ENCODE assay signal across 8 cellular contexts in genomic region chr3:107697348-107697747, GRCh38.
DNase-seq lines count a peak whose midpoint lies in the region; ATAC-seq, FAIRE-seq and TF ChIP-seq lines count a peak whose summit lies in the region.
"Not testable (repeated sequence)": the region's sequence is repeated elsewhere in the genome, so short reads cannot be mapped to it uniquely, and the experiment has no call there.

No MANE protein-coding gene starts in this region.

- WGBS in K562 (ENCODE audit: insufficient coverage, low coverage, missing lambda C conversion rate): 17% methylated on average over 1 of the region's 6 CpGs
- WGBS in esophagus muscularis mucosa: 73% methylated on average over 5 of the region's 6 CpGs

- H3K9ac ChIP-seq in KMS-11: peak overlapping the region; percentile 80; the same call in 1 of the 2 replicates
- not testable (repeated sequence) for H3K9ac ChIP-seq in K562 (ENCODE audit: insufficient read depth in 1 of 2, low read depth in 2 of 2, low read length in 2 of 2); kidney (ENCODE audit: low read length in 2 of 2); neural progenitor cell

- not testable (repeated sequence) for ATAC-seq in K562; thoracic aorta (ENCODE audit: insufficient number of reproducible peaks, low FRiP score, low read depth)

- H3K9me3 Mint-ChIP-seq in CD4-positive, alpha-beta memory T cell; activated CD4-positive, alpha-beta memory T cell treated with anti-CD3 and anti-CD28 coated beads for 36 hours: not testable (repeated sequence)
- peaks cover 12% of the 10 kb centered on the region for H3K9me3 Mint-ChIP-seq in neural progenitor cell

- H3F3A ChIP-seq in neural progenitor cell (ENCODE audit: low read depth): not testable (repeated sequence)

- not testable (repeated sequence) for H4K20me1 ChIP-seq in KMS-11 (ENCODE audit: insufficient read depth); K562 (replicated peaks; ENCODE audit: control insufficient read depth, insufficient read depth, low read length)
- peaks cover 12% of the 10 kb centered on the region for H4K20me1 ChIP-seq in neural progenitor cell (ENCODE audit: low read depth)

- not testable (repeated sequence) for H3K4me2 ChIP-seq in KMS-11; K562 (ENCODE audit: insufficient read depth, low read length)
- peak overlapping the region; percentile 72 for H3K4me2 ChIP-seq in neural progenitor cell

- not testable (repeated sequence) for FAIRE-seq in K562 (lab: Jason Lieb, UNC); kidney (lab: Jason Lieb, UNC)

- peaks cover 14 to 26% (median 22%) of the 10 kb centered on the region in 4 donors for H3K4me1 Mint-ChIP-seq in CD4-positive, alpha-beta memory T cell
- H3K4me1 Mint-ChIP-seq in activated CD4-positive, alpha-beta memory T cell treated with anti-CD3 and anti-CD28 coated beads for 36 hours (ENCODE audit: low read depth): peaks cover 19% of the 10 kb centered on the region
- H3K4me1 Mint-ChIP-seq in neural progenitor cell: peaks cover 14% of the 10 kb centered on the region

- not testable (repeated sequence) for H3K27me3 ChIP-seq in CD4-positive, alpha-beta memory T cell (ENCODE audit: insufficient read depth, low read length); KMS-11 (ENCODE audit: insufficient read depth, low read depth); K562 (ENCODE audit: control insufficient read depth in 2 of 2, insufficient read depth in 2 of 2, low read length in 2 of 2); esophagus muscularis mucosa; neural progenitor cell; thoracic aorta (replicated peaks; ENCODE audit: insufficient read depth)

- not testable (repeated sequence) for H3K36me3 Mint-ChIP-seq in CD4-positive, alpha-beta memory T cell; activated CD4-positive, alpha-beta memory T cell treated with anti-CD3 and anti-CD28 coated beads for 36 hours; neural progenitor cell

- in situ Hi-C loops in K562 (cut with MboI): not testable (repeated sequence)

- POLR2A ChIA-PET in CD4-positive, alpha-beta memory T cell (lab: Charles Lee; ENCODE audit: partially characterized antibody); activated CD4-positive, alpha-beta memory T cell treated with anti-CD3 and anti-CD28 coated beads for 36 hours (lab: Charles Lee); K562 (lab: Yijun Ruan, JAX): not testable (repeated sequence)

- H3K4me3 ChIP-seq in CD4-positive, alpha-beta memory T cell (ENCODE audit: low read length in 2 of 2); KMS-11 (IDR thresholded peaks at IDR 0.05; ENCODE audit: insufficient read depth, low read depth, low read length); kidney (ENCODE audit: low read length in 2 of 2): not testable (repeated sequence)
- H3K4me3 ChIP-seq in K562 (peak overlapping the region; percentile 27; the same call in 1 of the 2 replicates), esophagus muscularis mucosa (peak overlapping the region in 3 of 4 donors; percentile 18 to 47 (median 29)), neural progenitor cell (peak overlapping the region; percentile 50), thoracic aorta (peak overlapping the region; percentile 35)

- H3K9me3 ChIP-seq in CD4-positive, alpha-beta memory T cell (ENCODE audit: control insufficient read depth in 1 of 2, low read length in 2 of 2); K562 (replicated peaks; ENCODE audit: control insufficient read depth, insufficient read depth, low read depth, low read length); esophagus muscularis mucosa; kidney (ENCODE audit: control insufficient read depth in 1 of 2, low read length in 2 of 2); neural progenitor cell (ENCODE audit: low read depth); thoracic aorta: not testable (repeated sequence)

- not testable (repeated sequence) for TF ChIP-seq RAD21 in K562 (CRISPR knock-in tag; conservative IDR thresholded peaks at IDR 0.05 in 1 of 2, IDR thresholded peaks at IDR 0.05 in 1 of 2)

- H3K79me2 ChIP-seq in KMS-11 (ENCODE audit: insufficient read depth, low read depth); K562 (ENCODE audit: control insufficient read depth, insufficient read depth, low read length): not testable (repeated sequence)
- peaks cover 27% of the 10 kb centered on the region for H3K79me2 ChIP-seq in neural progenitor cell (ENCODE audit: low read depth)

- H2AFZ ChIP-seq in KMS-11 (ENCODE audit: low read depth): peak overlapping the region; percentile 59; the same call in 1 of the 2 replicates
- H2AFZ ChIP-seq in K562 (ENCODE audit: low read depth, low read length); neural progenitor cell (replicated peaks): not testable (repeated sequence)

- H3K27ac Mint-ChIP-seq in CD4-positive, alpha-beta memory T cell: peak overlapping the region in 4 of 7 donors; percentile 4 to 85 (median 46)
- H3K27ac Mint-ChIP-seq in activated CD4-positive, alpha-beta memory T cell treated with anti-CD3 and anti-CD28 coated beads for 36 hours; neural progenitor cell: not testable (repeated sequence)

- H3K4me1 ChIP-seq in CD4-positive, alpha-beta memory T cell (ENCODE audit: insufficient read depth, low read length); KMS-11 (ENCODE audit: low read depth, poor library complexity, severe bottlenecking); K562 (replicated peaks in 1 of 2; ENCODE audit: control insufficient read depth in 2 of 2, insufficient read depth in 2 of 2, low read length in 2 of 2); kidney (ENCODE audit: control insufficient read depth in 1 of 2, insufficient read depth in 1 of 2, low read depth in 1 of 2, low read length in 2 of 2); thoracic aorta (ENCODE audit: control insufficient read depth in 1 of 2, low read depth in 2 of 2): not testable (repeated sequence)
- H3K4me1 ChIP-seq in esophagus muscularis mucosa: peaks cover 0 to 15% (median 11%) of the 10 kb centered on the region in 4 donors
- H3K4me1 ChIP-seq in neural progenitor cell: peaks cover 13% of the 10 kb centered on the region

- not testable (repeated sequence) for H3K27ac ChIP-seq in CD4-positive, alpha-beta memory T cell (ENCODE audit: low read depth, low read length); KMS-11; K562 (ENCODE audit: extremely low read depth, low read depth, low read length); esophagus muscularis mucosa (replicated peaks in 1 of 4); kidney (ENCODE audit: low read depth in 2 of 2, low read length in 2 of 2); neural progenitor cell; thoracic aorta

- H3K36me3 ChIP-seq in CD4-positive, alpha-beta memory T cell (ENCODE audit: insufficient read depth, low read length); KMS-11 (ENCODE audit: insufficient read depth); K562 (ENCODE audit: control insufficient read depth, insufficient read depth, low read length); esophagus muscularis mucosa; kidney (ENCODE audit: control insufficient read depth in 1 of 2, insufficient read depth in 2 of 2, low read length in 2 of 2); neural progenitor cell; thoracic aorta: not testable (repeated sequence)

- not testable (repeated sequence) for TF ChIP-seq CTCF in KMS-11 (conservative IDR thresholded peaks at IDR 0.05; ENCODE audit: low read depth, low read length); K562 (IDR thresholded peaks at IDR 0.05 in 2 of 3, conservative IDR thresholded peaks at IDR 0.05 in 1 of 3; ENCODE audit: insufficient read depth in 2 of 3, low read depth in 1 of 3, low read length in 3 of 3); esophagus muscularis mucosa (IDR thresholded peaks at IDR 0.05); kidney (IDR thresholded peaks at IDR 0.05; ENCODE audit: borderline replicate concordance, extremely low read depth, insufficient read depth); neural progenitor cell (IDR thresholded peaks at IDR 0.05); thoracic aorta (IDR thresholded peaks at IDR 0.05)

- H3K9me1 ChIP-seq in K562 (ENCODE audit: control insufficient read depth, insufficient read depth, low read length): not testable (repeated sequence)

- DNase-seq in CD4-positive, alpha-beta memory T cell: peak in 1 of 5 donors; percentile 7
- DNase-seq in activated CD4-positive, alpha-beta memory T cell treated with anti-CD3 and anti-CD28 coated beads for 36 hours; K562 (ENCODE audit: extremely low read depth in 1 of 4, low spot score in 3 of 4); esophagus muscularis mucosa (ENCODE audit: extremely low spot score); neural progenitor cell (ENCODE audit: low spot score); thoracic aorta (ENCODE audit: low spot score): not testable (repeated sequence)
- peak; percentile 18 for DNase-seq in kidney

- not testable (repeated sequence) for TF ChIP-seq POLR2A in K562 (conservative IDR thresholded peaks at IDR 0.05); esophagus muscularis mucosa (IDR thresholded peaks at IDR 0.05; ENCODE audit: low read depth)

- BruUV-seq in K562 (replicated peaks; lab: Mats Ljungman, UMichigan): not testable (repeated sequence)

- H3K27me3 Mint-ChIP-seq in CD4-positive, alpha-beta memory T cell; activated CD4-positive, alpha-beta memory T cell treated with anti-CD3 and anti-CD28 coated beads for 36 hours; neural progenitor cell (ENCODE audit: insufficient read depth, low read depth): not testable (repeated sequence)

- intact Hi-C loops in CD4-positive, alpha-beta memory T cell (cut with micrococcal nuclease); activated CD4-positive, alpha-beta memory T cell treated with anti-CD3 and anti-CD28 coated beads for 36 hours (cut with micrococcal nuclease); K562 (cut with micrococcal nuclease); esophagus muscularis mucosa (cut with DNase I); kidney (cut with DNase I): not testable (repeated sequence)

- peak overlapping the region; percentile 80 to 88 (median 83) for H3K4me3 Mint-ChIP-seq in CD4-positive, alpha-beta memory T cell
- peak overlapping the region; percentile 32 for H3K4me3 Mint-ChIP-seq in activated CD4-positive, alpha-beta memory T cell treated with anti-CD3 and anti-CD28 coated beads for 36 hours
- peak overlapping the region; percentile 78 for H3K4me3 Mint-ChIP-seq in neural progenitor cell

- CTCF ChIA-PET in CD4-positive, alpha-beta memory T cell (lab: Charles Lee; ENCODE audit: partially characterized antibody): interaction anchor here (1.4 kb wide), 1 partner anchor 21 kb away, joined by 3 read pairs; no protein-coding TSS in a partner anchor
- CTCF ChIA-PET in activated CD4-positive, alpha-beta memory T cell treated with anti-CD3 and anti-CD28 coated beads for 36 hours (lab: Charles Lee); K562 (lab: Yijun Ruan, JAX; ENCODE audit: low intra/inter-chr PET ratio): not testable (repeated sequence)

- TF ChIP-seq EP300 in K562 (IDR thresholded peaks at IDR 0.05; ENCODE audit: low read length); esophagus muscularis mucosa (IDR thresholded peaks at IDR 0.05): not testable (repeated sequence)

Comparison
In these comparisons a context has a peak if more than half of its experiments do, and no peak if none do; other contexts are left out.
1. H3K4me3 Mint-ChIP-seq: peak in every context shown above with its lines; median percentile 83 in CD4-positive, alpha-beta memory T cell; 78 in neural progenitor cell; 32 in activated CD4-positive, alpha-beta memory T cell treated with anti-CD3 and anti-CD28 coated beads for 36 hours.